9 cellular contexts compared by ENCODE assay signal in genomic region chr17:74961657-74962360, GRCh38. TPM values are rescaled to one million over a fixed set of nuclear protein-coding genes. Genes with fewer than 3 reads are reported as not detected.
DNase-seq lines count a peak whose midpoint lies in the region; ATAC-seq and TF ChIP-seq lines count a peak whose summit lies in the region.
"Had no signal": no experiment of that assay in that cellular context is flagged by ENCODE, and none has a peak within 500 bp of the region (broad histone marks: within the 10 kb centered on the region; RNA-seq: fewer than 3 reads in every experiment).

No MANE protein-coding gene starts in this region.

- peaks cover 0 to 40% (median 0%) of the 10 kb centered on the region in 9 donors for H3K36me3 ChIP-seq in heart right ventricle
- H3K36me3 ChIP-seq in aorta (ENCODE audit: control insufficient read depth in 1 of 2, insufficient read depth in 2 of 2, low read length in 1 of 2) = no peaks in the 10 kb centered on the region

- H3K4me1 ChIP-seq in heart right ventricle = peaks cover 0 to 6% (median 4%) of the 10 kb centered on the region in 9 donors
- H3K4me1 ChIP-seq in aorta (ENCODE audit: control insufficient read depth in 1 of 2, insufficient read depth in 2 of 2, low read length in 2 of 2) = no peaks in the 10 kb centered on the region

- WGBS in heart right ventricle, 2 donors = 40 to 47% methylated on average over 23 of the region's 23 CpGs
- 44 to 46% methylated on average over 23 of the region's 23 CpGs for WGBS in aorta, 2 donors

- H3K4me3 ChIP-seq in heart right ventricle = no peak overlapping the region
- H3K4me3 ChIP-seq in aorta (ENCODE audit: low read length in 2 of 2) = no peak overlapping the region

- DNase-seq in NCI-H1694 (lab: John Stamatoyannopoulos, UW) (peak; percentile 90), T-helper 1 cell (peak; percentile 61 to 84 (median 75)), amniotic epithelial cell (ENCODE audit: low read depth) (peak; percentile 74), heart right ventricle (peak; percentile 85 to 90), putamen (ENCODE audit: low spot score) (peak; percentile 86), aorta (peak; percentile 93 to 95)

- H3K27me3 ChIP-seq in heart right ventricle (no peaks in the 10 kb centered on the region), aorta (ENCODE audit: control insufficient read depth in 1 of 2, insufficient read depth in 2 of 2, low read length in 1 of 2) (no peaks in the 10 kb centered on the region)

- peak; percentile 75 for TF ChIP-seq CTCF in GM12872 (IDR thresholded peaks at IDR 0.05; ENCODE audit: insufficient read depth, low read depth, low read length)
- TF ChIP-seq CTCF in heart right ventricle (IDR thresholded peaks at IDR 0.05) = peak; percentile 67 to 87 (median 83)

- ATAC-seq in heart right ventricle (peak; percentile 79 to 93 (median 90)), aorta (ENCODE audit: low FRiP score) (peak; percentile 83), GM19467 (IDR thresholded peaks at IDR 0.05; ENCODE audit: unreplicated experiment) (no peak)

- H3K27ac ChIP-seq in heart right ventricle (no peak overlapping the region), aorta (ENCODE audit: low read depth in 1 of 2, low read length in 2 of 2) (no peak overlapping the region)

- intact Hi-C loops in heart right ventricle (cut with DNase I) (loop anchor here in 9 of 10 donors (1.0 to 10.0 kb wide), 12 partner anchors 26 to 245 kb away; partner anchors contain the start of genes MRPL58 (in 7 of the 9) and NUP85 (in 2 of the 9)), aorta (cut with DNase I) (loop anchor here (5.0 kb wide), 4 partner anchors 50 to 240 kb away; partner anchors contain the start of genes MRPL58 (in 2 of the 2) and ARMC7 (in 1 of the 2))

- no peaks in the 10 kb centered on the region for H3K9me3 ChIP-seq in heart right ventricle
- no peaks in the 10 kb centered on the region for H3K9me3 ChIP-seq in aorta (ENCODE audit: control insufficient read depth, low read length)

RNA-seq across cellular contexts. Expression of gene HID1, which starts 10.8 kb away (rescaled TPM):
- total RNA-seq in heart right ventricle = 10 to 100 TPM in 4 of 10 donors, 1 to 10 TPM in 6; 3.9 to 15.5 (median 9.5) TPM
- 10 to 100 TPM in 1 of 2 donors, 1 to 10 TPM in 1; 8.0 to 23.8 TPM for polyA plus RNA-seq in heart right ventricle
- 10 to 100 TPM; 10.7 to 32.6 TPM for total RNA-seq in aorta
- 1 to 10 TPM; 6.1 to 7.8 TPM for polyA plus RNA-seq in aorta

RNA-seq across cellular contexts. Expression of gene CDR2L, which starts 25.6 kb away (rescaled TPM):
- total RNA-seq in heart right ventricle = 10 to 100 TPM; 10.8 to 25.3 (median 16.3) TPM
- 10 to 100 TPM in 1 of 2 donors, 1 to 10 TPM in 1; 8.5 to 11.9 TPM for polyA plus RNA-seq in heart right ventricle
- total RNA-seq in aorta = 10 to 100 TPM; 20.2 to 23.6 TPM
- 1 to 10 TPM; 5.8 to 7.4 TPM for polyA plus RNA-seq in aorta

RNA-seq across cellular contexts. Expression of gene OTOP3, which starts 26.1 kb away (rescaled TPM):
- total RNA-seq in heart right ventricle = not detected
- not detected for polyA plus RNA-seq in heart right ventricle
- not detected for total RNA-seq in aorta
- 1 to 10 TPM in 1 of 2 donors, not detected in 1; 1.8 TPM for polyA plus RNA-seq in aorta
- total RNA-seq: mononuclear cell had no signal

RNA-seq across cellular contexts. Expression of gene OTOP2, which starts 37.7 kb away (rescaled TPM):
- not detected for total RNA-seq in heart right ventricle
- polyA plus RNA-seq in heart right ventricle = not detected
- total RNA-seq in aorta = not detected
- polyA plus RNA-seq in aorta = under 1 TPM in 1 of 2 donors, not detected in 1; 0.25 TPM
- total RNA-seq: mononuclear cell had no signal

RNA-seq across cellular contexts. Expression of gene USH1G, which starts 38.8 kb away (rescaled TPM):
- total RNA-seq in heart right ventricle (not detected), aorta (not detected)
- polyA plus RNA-seq in heart right ventricle (not detected), aorta (under 1 TPM in 1 of 2 donors, not detected in 1; 0.13 TPM)
- total RNA-seq: mononuclear cell had no signal
